9 cellular contexts compared by ENCODE assay signal in genomic region chr9:110257971-110258370, GRCh38. TPM values are rescaled to one million over a fixed set of nuclear protein-coding genes. Genes with fewer than 3 reads are reported as not detected.
DNase-seq lines count a peak whose midpoint lies in the region; ATAC-seq and TF ChIP-seq lines count a peak whose summit lies in the region.
"Had no signal": no experiment of that assay in that cellular context is flagged by ENCODE, and none has a peak within 500 bp of the region (broad histone marks: within the 10 kb centered on the region; RNA-seq: fewer than 3 reads in every experiment).

No MANE protein-coding gene starts in this region.

- peaks cover 25% of the 10 kb centered on the region for H3F3A ChIP-seq in MM.1S (ENCODE audit: insufficient read depth, low read length)

- peaks cover 22% of the 10 kb centered on the region for H4K20me1 ChIP-seq in MM.1S (ENCODE audit: insufficient read depth, low read length)

- H3K4me1 ChIP-seq in CD8-positive, alpha-beta T cell (ENCODE audit: insufficient read depth, low read length) = peaks cover 4% of the 10 kb centered on the region
- H3K4me1 ChIP-seq in MM.1S (ENCODE audit: low read length) = peaks cover 21% of the 10 kb centered on the region

- H3K79me2 ChIP-seq in MM.1S (ENCODE audit: low read length) = peaks cover 41% of the 10 kb centered on the region

- intact Hi-C loops in CD8-positive, alpha-beta T cell (cut with DNase I, micrococcal nuclease) = loop anchor here (5.0 to 10.0 kb wide), 3 partner anchors 1136 to 1639 kb away; partner anchors contain the start of genes CTNNAL1 (in 1 of the 2) and UGCG (in 1 of the 2)

- no peaks in the 10 kb centered on the region for H3K27me3 Mint-ChIP-seq in CD8-positive, alpha-beta T cell (ENCODE audit: low read depth)
- H3K27me3 Mint-ChIP-seq in endothelial cell (ENCODE audit: unreplicated experiment) = peaks cover 6% of the 10 kb centered on the region

- H3K9me3 Mint-ChIP-seq in CD8-positive, alpha-beta T cell = no peaks in the 10 kb centered on the region
- H3K9me3 Mint-ChIP-seq in endothelial cell (ENCODE audit: unreplicated experiment) = peaks cover 3% of the 10 kb centered on the region

- no peaks in the 10 kb centered on the region for H3K9me2 ChIP-seq in MM.1S (replicated peaks; ENCODE audit: insufficient read depth, low read length)

- H3K36me3 ChIP-seq in CD8-positive, alpha-beta T cell (ENCODE audit: insufficient read depth, low read length) = no peaks in the 10 kb centered on the region
- no peaks in the 10 kb centered on the region for H3K36me3 ChIP-seq in MM.1S (replicated peaks; ENCODE audit: insufficient read depth, low read length)

- no peak overlapping the region for H3K27ac ChIP-seq in CD8-positive, alpha-beta T cell (ENCODE audit: low read depth, low read length)
- peak overlapping the region; percentile 89; the same call in 1 of the 2 replicates for H3K27ac ChIP-seq in MM.1S (ENCODE audit: low read length)

- no peaks in the 10 kb centered on the region for H3K27me3 ChIP-seq in CD8-positive, alpha-beta T cell (ENCODE audit: insufficient read depth, low read length)
- H3K27me3 ChIP-seq in MM.1S (replicated peaks; ENCODE audit: insufficient read depth, low read length) = no peaks in the 10 kb centered on the region

- CTCF ChIA-PET in CD8-positive, alpha-beta T cell (lab: Charles Lee) = interaction anchor here (1.0 kb wide), 1 partner anchor 8 kb away, joined by 3 read pairs; no protein-coding TSS in a partner anchor

- peak overlapping the region; percentile 77; the same call in 1 of the 2 replicates for H3K9ac ChIP-seq in MM.1S (ENCODE audit: low read length)

- H3K4me3 Mint-ChIP-seq in CD8-positive, alpha-beta T cell = peak overlapping the region; percentile 16
- H3K4me3 Mint-ChIP-seq in endothelial cell (ENCODE audit: unreplicated experiment) = peak overlapping the region; percentile 99

- no peak overlapping the region for H3K4me3 ChIP-seq in CD8-positive, alpha-beta T cell (ENCODE audit: low read depth, low read length)
- H3K4me3 ChIP-seq in MM.1S (ENCODE audit: low read length) = peak overlapping the region; percentile 94

- ATAC-seq in CD8-positive, alpha-beta T cell = no peak
- ATAC-seq in omental fat pad (ENCODE audit: low FRiP score) (peak; percentile 10), HG03378 (IDR thresholded peaks at IDR 0.05; ENCODE audit: unreplicated experiment) (no peak), GM18517 (IDR thresholded peaks at IDR 0.05; ENCODE audit: unreplicated experiment) (no peak)

- H3K9me3 ChIP-seq in CD8-positive, alpha-beta T cell (ENCODE audit: low read length) = no peaks in the 10 kb centered on the region
- H3K9me3 ChIP-seq in MM.1S (replicated peaks; ENCODE audit: insufficient read depth, low read length) = no peaks in the 10 kb centered on the region

- DNase-seq in CD8-positive, alpha-beta T cell = no peak
- DNase-seq in MM.1S = no peak
- DNase-seq in endothelial cell (ENCODE audit: low spot score) = no peak
- no peak for DNase-seq in omental fat pad (ENCODE audit: low spot score)
- DNase-seq in activated naive CD4-positive, alpha-beta T cell treated with anti-CD3 and anti-CD28 coated beads, Interleukin-2, amount 50 U/mL, for 16 hours = no peak
- no peak for DNase-seq in effector CD8-positive, alpha-beta T cell (lab: John Stamatoyannopoulos, UW)

- H3K27ac Mint-ChIP-seq in CD8-positive, alpha-beta T cell = no peak overlapping the region
- no peak overlapping the region for H3K27ac Mint-ChIP-seq in endothelial cell (ENCODE audit: unreplicated experiment)

- TF ChIP-seq CTCF in CD8-positive, alpha-beta T cell (IDR thresholded peaks at IDR 0.05) = no peak
- TF ChIP-seq CTCF in MM.1S (IDR thresholded peaks at IDR 0.05; ENCODE audit: low read length) (no peak), endothelial cell (IDR thresholded peaks at IDR 0.05; ENCODE audit: unreplicated experiment) (no peak), omental fat pad (IDR thresholded peaks at IDR 0.05) (no peak)

- peak overlapping the region; percentile 92 for H3K4me2 ChIP-seq in MM.1S (ENCODE audit: low read depth, low read length)

- peaks cover 30% of the 10 kb centered on the region for H3K4me1 Mint-ChIP-seq in CD8-positive, alpha-beta T cell (ENCODE audit: low read depth)
- H3K4me1 Mint-ChIP-seq in endothelial cell (ENCODE audit: unreplicated experiment) = peaks cover 15% of the 10 kb centered on the region

- peak overlapping the region; percentile 76 for H2AFZ ChIP-seq in MM.1S (ENCODE audit: low read length)

- H3K36me3 Mint-ChIP-seq in CD8-positive, alpha-beta T cell = peaks cover 4% of the 10 kb centered on the region
- H3K36me3 Mint-ChIP-seq in endothelial cell (ENCODE audit: low read depth, unreplicated experiment) = peaks cover 10% of the 10 kb centered on the region

- POLR2A ChIA-PET in CD8-positive, alpha-beta T cell (lab: Charles Lee) = no interaction called here

RNA-seq across cellular contexts. Expression of gene TXN, which starts 1.7 kb away (rescaled TPM):
- total RNA-seq in CD8-positive, alpha-beta T cell = 10 to 100 TPM; 16.0 to 18.0 TPM
- total RNA-seq in endothelial cell (ENCODE audit: unreplicated experiment) (156 TPM), omental fat pad (100 to 1,000 TPM; 100 to 216 (median 162) TPM)

RNA-seq across cellular contexts. Expression of gene C9orf152, which starts 50.0 kb away (rescaled TPM):
- not detected for total RNA-seq in CD8-positive, alpha-beta T cell
- not detected for total RNA-seq in endothelial cell (ENCODE audit: unreplicated experiment)
- total RNA-seq in omental fat pad = not detected
- total RNA-seq: G401 had no signal
